In the genomic region with DNA sequence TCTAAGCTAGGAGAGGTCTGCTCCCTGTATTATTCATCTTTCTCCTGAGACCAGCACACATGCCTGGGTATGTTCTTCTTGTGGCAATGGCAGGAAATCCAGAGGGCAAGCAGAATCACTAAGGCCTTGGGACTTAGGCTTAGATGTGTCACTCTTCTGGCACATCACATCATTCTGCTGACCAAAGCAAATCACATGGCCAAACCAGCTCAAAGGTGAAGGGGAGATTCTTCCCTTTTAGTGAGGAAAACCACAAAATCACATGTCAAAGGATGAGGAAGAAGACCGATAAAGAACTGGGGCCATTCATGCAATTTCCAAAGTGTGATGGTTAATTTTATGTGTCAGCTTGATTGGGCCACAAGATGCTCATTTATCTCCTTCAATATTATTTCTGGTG, we compare ENCODE assay signal across 31 cellular contexts.
"Had no signal": no experiment of that assay in that cellular context is flagged by ENCODE, and none has a peak within 500 bp of the region (broad histone marks: within the 10 kb centered on the region; RNA-seq: fewer than 3 reads in every experiment).

No MANE protein-coding gene starts in this region.

- DNase-seq: activated CD4-positive, alpha-beta T cell treated with anti-CD3 and anti-CD28 coated beads for 36 hours; activated CD4-positive, alpha-beta T cell treated with anti-CD3 and anti-CD28 coated beads, Interleukin-2, amount 50 U/mL, for 4 hours; activated CD4-positive, CD25-positive, alpha-beta regulatory T cell; activated effector memory CD4-positive, alpha-beta T cell treated with anti-CD3 and anti-CD28 coated beads, Interleukin-2, amount 50 U/mL, for 16 hours; activated naive CD4-positive, alpha-beta T cell treated with anti-CD3 and anti-CD28 coated beads for 36 hours; activated naive CD8-positive, alpha-beta T cell treated with anti-CD3 and anti-CD28 coated beads for 36 hours; adrenal gland; aorta; caudate nucleus; cortex of kidney; effector memory CD8-positive, alpha-beta T cell; erythroblast; islet precursor cell; natural killer cell; occipital lobe; psoas muscle; stimulated activated CD4-positive, alpha-beta T cell treated with anti-CD3 and anti-CD28 coated beads, Interleukin-1b, Interleukin-23, amount 100 ng/mL, for 48 hours; stimulated activated CD4-positive, alpha-beta T cell treated with anti-CD3 and anti-CD28 coated beads, Interleukin-4, amount 100 ng/mL, for 4 hours; stimulated activated CD8-positive, alpha-beta memory T cell treated with anti-CD3 and anti-CD28 coated beads, Interleukin-4, amount 100 ng/mL, for 48 hours; stimulated activated naive CD8-positive, alpha-beta T cell treated with anti-CD3 and anti-CD28 coated beads, Interleukin-15, amount 100 ng/mL, for 72 hours; substantia nigra; tibial artery had no signal

- H3K27ac ChIP-seq: adrenal gland, gastroesophageal sphincter, hepatocyte, neural progenitor cell, parathyroid adenoma, psoas muscle, right atrium auricular region, tibial artery had no signal

- H3K27ac Mint-ChIP-seq: activated CD4-positive, alpha-beta T cell treated with anti-CD3 and anti-CD28 coated beads for 36 hours; activated naive CD4-positive, alpha-beta T cell treated with anti-CD3 and anti-CD28 coated beads for 36 hours; activated naive CD8-positive, alpha-beta T cell treated with anti-CD3 and anti-CD28 coated beads for 36 hours; brain; effector memory CD8-positive, alpha-beta T cell; memory B cell; natural killer cell; neural progenitor cell; stimulated activated memory B cell treated with anti-CD40 and anti-IgM and Interleukin-4, amounts not matched to agents 10 μg/mL and 1 μg/mL and 100 μg/mL, for 72 hours; stimulated activated naive CD8-positive, alpha-beta T cell treated with anti-CD3 and anti-CD28 coated beads, Interleukin-15, amount 100 ng/mL, for 72 hours had no signal

- ATAC-seq: activated CD4-positive, alpha-beta T cell treated with anti-CD3 and anti-CD28 coated beads for 36 hours; effector memory CD8-positive, alpha-beta T cell; gastroesophageal sphincter; natural killer cell; psoas muscle; stimulated activated memory B cell treated with anti-CD40 and anti-IgM and Interleukin-4, amounts not matched to agents 10 μg/mL and 1 μg/mL and 100 μg/mL, for 72 hours; stimulated activated naive CD8-positive, alpha-beta T cell treated with anti-CD3 and anti-CD28 coated beads, Interleukin-15, amount 100 ng/mL, for 72 hours had no signal

- H3K27me3 ChIP-seq: adrenal gland, hepatocyte, right atrium auricular region, tibial artery had no signal

- H3K4me1 ChIP-seq: neural progenitor cell, parathyroid adenoma, psoas muscle had no signal

- H3K36me3 Mint-ChIP-seq: neural progenitor cell had no signal

- H3K4me3 ChIP-seq: adrenal gland, gastroesophageal sphincter, hepatocyte, neural progenitor cell, psoas muscle, right atrium auricular region, smooth muscle cell, tibial artery had no signal

- H3K4me1 Mint-ChIP-seq: activated naive CD8-positive, alpha-beta T cell treated with anti-CD3 and anti-CD28 coated beads for 36 hours; brain; memory B cell; natural killer cell; neural progenitor cell; stimulated activated memory B cell treated with anti-CD40 and anti-IgM and Interleukin-4, amounts not matched to agents 10 μg/mL and 1 μg/mL and 100 μg/mL, for 72 hours had no signal

- H3K36me3 ChIP-seq: adrenal gland, gastroesophageal sphincter, neural progenitor cell, right atrium auricular region, tibial artery had no signal

- H3K9me3 ChIP-seq: adrenal gland, gastroesophageal sphincter, psoas muscle, right atrium auricular region, tibial artery had no signal

- H3K4me3 Mint-ChIP-seq: activated CD4-positive, alpha-beta T cell treated with anti-CD3 and anti-CD28 coated beads for 36 hours; activated naive CD4-positive, alpha-beta T cell treated with anti-CD3 and anti-CD28 coated beads for 36 hours; activated naive CD8-positive, alpha-beta T cell treated with anti-CD3 and anti-CD28 coated beads for 36 hours; brain; effector memory CD8-positive, alpha-beta T cell; memory B cell; natural killer cell; neural progenitor cell; stimulated activated memory B cell treated with anti-CD40 and anti-IgM and Interleukin-4, amounts not matched to agents 10 μg/mL and 1 μg/mL and 100 μg/mL, for 72 hours; stimulated activated naive CD8-positive, alpha-beta T cell treated with anti-CD3 and anti-CD28 coated beads, Interleukin-15, amount 100 ng/mL, for 72 hours had no signal
